In genomic region chr1:159826436-159827101, GRCh38 we compare ENCODE assay signal across 8 cellular contexts. TPM values are rescaled to one million over a fixed set of nuclear protein-coding genes. Genes with fewer than 3 reads are reported as not detected.
A peak's percentile ranks its signal among the peaks of the same experiment; 100 is the strongest.
DNase-seq lines count a peak whose midpoint lies in the region; ATAC-seq and TF ChIP-seq lines count a peak whose summit lies in the region.

Gene SLAMF8, plus strand, starts transcription at chr1:159826873. Its CDS starts 26 bp downstream, at chr1:159826899.

- DNase-seq in CD4-positive, alpha-beta T cell = peak in 6 of 10 experiments; percentile 8 to 41 (median 27)
- peak; percentile 50 for DNase-seq in activated gamma-delta T cell treated with anti-CD3 and anti-CD28 coated beads, Interleukin-2, amount 50 U/mL, for 16 hours (ENCODE audit: low read depth)
- DNase-seq in upper lobe of right lung = peak; percentile 74
- no peak for DNase-seq in NCI-H1930 (lab: John Stamatoyannopoulos, UW)
- no peak for DNase-seq in erythroblast (lab: John Stamatoyannopoulos, UW)
- no peak for DNase-seq in prostate gland (ENCODE audit: low spot score)

- peak within 1 kb of the TSS; percentile 21 for H3K4me2 ChIP-seq in Loucy (ENCODE audit: low read depth, low read length, poor library complexity, severe bottlenecking)

- H4K20me1 ChIP-seq in Loucy (ENCODE audit: insufficient read depth, low read length, poor library complexity, severe bottlenecking) = no peaks in the 10 kb centered on the region

- POLR2A ChIA-PET in CD4-positive, alpha-beta T cell (lab: Charles Lee) = no interaction called here

- intact Hi-C loops in CD4-positive, alpha-beta T cell (cut with DNase I, micrococcal nuclease) = no loop called here
- intact Hi-C loops in upper lobe of right lung (cut with DNase I) = no loop called here
- intact Hi-C loops in prostate gland (cut with DNase I) = no loop called here

- no peaks in the 10 kb centered on the region for H3K9me3 Mint-ChIP-seq in CD4-positive, alpha-beta T cell
- no peaks in the 10 kb centered on the region for H3K9me3 Mint-ChIP-seq in nephron

- 77% methylated on average over 11 of the region's 11 CpGs for WGBS in prostate gland

- peaks cover 42% of the 10 kb centered on the region for H3K4me1 Mint-ChIP-seq in CD4-positive, alpha-beta T cell (ENCODE audit: low read depth)
- peaks cover 13% of the 10 kb centered on the region for H3K4me1 Mint-ChIP-seq in nephron

- no peaks in the 10 kb centered on the region for H3K79me2 ChIP-seq in Loucy (ENCODE audit: insufficient read depth, low read length)

- CTCF ChIA-PET in CD4-positive, alpha-beta T cell (lab: Charles Lee) = no interaction called here

- peak within 1 kb of the TSS; percentile 29 for H3K9ac ChIP-seq in Loucy (ENCODE audit: low read depth, low read length, poor library complexity, severe bottlenecking)

- peak within 1 kb of the TSS; percentile 14 for H2AFZ ChIP-seq in Loucy (ENCODE audit: low read length)

- H3K36me3 Mint-ChIP-seq in CD4-positive, alpha-beta T cell (ENCODE audit: low read depth) = no peaks in the 10 kb centered on the region
- H3K36me3 Mint-ChIP-seq in nephron (ENCODE audit: low read depth) = no peaks in the 10 kb centered on the region

- H3K4me3 Mint-ChIP-seq in CD4-positive, alpha-beta T cell = peak within 1 kb of the TSS; percentile 35
- no peak within 1 kb of the TSS for H3K4me3 Mint-ChIP-seq in nephron

- H3K36me3 ChIP-seq in Loucy (ENCODE audit: insufficient read depth, low read length) (no peaks in the 10 kb centered on the region), upper lobe of right lung (no peaks in the 10 kb centered on the region), prostate gland (no peaks in the 10 kb centered on the region)

- ATAC-seq in CD4-positive, alpha-beta T cell (ENCODE audit: poor library complexity) = peak; percentile 65
- peak; percentile 78 for ATAC-seq in upper lobe of right lung

- TF ChIP-seq POLR2A in erythroblast (IDR thresholded peaks at IDR 0.05; ENCODE audit: low read length) (no peak), prostate gland (IDR thresholded peaks at IDR 0.05) (no peak)

- no peaks in the 10 kb centered on the region for H3K27me3 Mint-ChIP-seq in CD4-positive, alpha-beta T cell
- peaks cover 56% of the 10 kb centered on the region for H3K27me3 Mint-ChIP-seq in nephron (ENCODE audit: low read depth)

- no peak within 1 kb of the TSS for H3K4me3 ChIP-seq in Loucy (ENCODE audit: low read length, poor library complexity, severe bottlenecking)
- peak within 1 kb of the TSS; percentile 37 for H3K4me3 ChIP-seq in upper lobe of right lung
- no peak within 1 kb of the TSS for H3K4me3 ChIP-seq in prostate gland

- no peak within 1 kb of the TSS for H3K27ac Mint-ChIP-seq in CD4-positive, alpha-beta T cell
- peak within 1 kb of the TSS; percentile 30 to 85 (median 32) for H3K27ac Mint-ChIP-seq in nephron

- H3K27ac ChIP-seq in CD4-positive, alpha-beta T cell (ENCODE audit: low read depth, low read length) = no peak within 1 kb of the TSS
- H3K27ac ChIP-seq in upper lobe of right lung (peak within 1 kb of the TSS; percentile 32), prostate gland (no peak within 1 kb of the TSS)

- no peaks in the 10 kb centered on the region for H3F3A ChIP-seq in Loucy (ENCODE audit: low read depth)

- no peak for TF ChIP-seq CTCF in CD4-positive, alpha-beta T cell (IDR thresholded peaks at IDR 0.05)
- TF ChIP-seq CTCF in Loucy (conservative IDR thresholded peaks at IDR 0.05; ENCODE audit: low read length) (no peak), nephron (IDR thresholded peaks at IDR 0.05; ENCODE audit: unreplicated experiment in 3 of 3) (no peak), upper lobe of right lung (IDR thresholded peaks at IDR 0.05) (no peak), prostate gland (IDR thresholded peaks at IDR 0.05) (no peak)

- peaks cover 36% of the 10 kb centered on the region for H3K4me1 ChIP-seq in Loucy (ENCODE audit: insufficient read depth, low read length, poor library complexity, severe bottlenecking)
- H3K4me1 ChIP-seq in upper lobe of right lung = peaks cover 26% of the 10 kb centered on the region
- H3K4me1 ChIP-seq in prostate gland (replicated peaks) = no peaks in the 10 kb centered on the region

- H3K9me2 ChIP-seq in Loucy (replicated peaks; ENCODE audit: low read depth, low read length) = no peaks in the 10 kb centered on the region

- H3K9me3 ChIP-seq in CD4-positive, alpha-beta T cell (ENCODE audit: control insufficient read depth, low read length) = no peaks in the 10 kb centered on the region
- H3K9me3 ChIP-seq in Loucy (ENCODE audit: insufficient read depth, low read depth, low read length) (no peaks in the 10 kb centered on the region), upper lobe of right lung (no peaks in the 10 kb centered on the region), prostate gland (no peaks in the 10 kb centered on the region)

- no peaks in the 10 kb centered on the region for H3K27me3 ChIP-seq in CD4-positive, alpha-beta T cell (ENCODE audit: control insufficient read depth, insufficient read depth, low read length)
- H3K27me3 ChIP-seq in Loucy (ENCODE audit: insufficient read depth, low read length, poor library complexity, severe bottlenecking) = no peaks in the 10 kb centered on the region
- no peaks in the 10 kb centered on the region for H3K27me3 ChIP-seq in upper lobe of right lung
- H3K27me3 ChIP-seq in prostate gland (replicated peaks; ENCODE audit: insufficient read depth) = no peaks in the 10 kb centered on the region

RNA-seq across cellular contexts. Expression of gene SLAMF8, which starts in this region (rescaled TPM):
- under 1 TPM in 1 of 2 experiments, not detected in 1; 0.34 TPM for total RNA-seq in CD4-positive, alpha-beta T cell
- total RNA-seq in upper lobe of right lung = 34.6 TPM
- 1 to 10 TPM; 1.1 to 1.2 TPM for total RNA-seq in prostate gland

Comparison
In these comparisons a context has a peak if more than half of its experiments do, and no peak if none do; other contexts are left out.
1. RNA of gene SLAMF8 (total RNA-seq): 34.6 TPM in upper lobe of right lung (single experiment); 1.1 to 1.2 TPM in prostate gland and 0.34 TPM in CD4-positive, alpha-beta T cell; every median in the first group is over 10 times any median in the second.
2. Peak in DNase-seq and ATAC-seq in CD4-positive, alpha-beta T cell; RNA of the gene not detected or under 1 TPM.
3. DNase-seq: peak in activated gamma-delta T cell treated with anti-CD3 and anti-CD28 coated beads, Interleukin-2, amount 50 U/mL, for 16 hours (single experiment) and upper lobe of right lung (single experiment); none in NCI-H1930 (0 of 2), erythroblast (0 of 2) and prostate gland (single experiment).